In the genomic region with DNA sequence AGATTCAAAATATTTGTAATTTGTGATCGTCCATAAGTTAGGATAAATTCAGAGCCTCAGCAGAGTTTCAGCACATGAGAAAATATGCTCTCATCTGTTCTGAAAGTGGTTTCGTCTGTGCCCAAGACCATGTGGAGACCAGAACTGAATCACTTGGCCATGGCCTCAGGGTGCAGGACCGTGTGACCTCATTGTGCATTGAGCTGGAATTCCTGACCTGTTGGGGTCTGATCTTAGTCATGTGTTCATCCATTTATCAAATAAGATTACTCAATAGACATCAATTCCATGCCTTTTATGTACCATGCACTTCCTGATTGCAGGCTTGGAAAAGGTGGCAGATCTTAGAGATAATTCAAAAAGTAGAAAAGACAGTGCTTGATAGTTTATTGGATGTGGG, we compare ENCODE assay signal across 21 cellular contexts.
DNase-seq lines count a peak whose midpoint lies in the region; ATAC-seq, FAIRE-seq and TF ChIP-seq lines count a peak whose summit lies in the region.
"Had no signal": no experiment of that assay in that cellular context is flagged by ENCODE, and none has a peak within 500 bp of the region (broad histone marks: within the 10 kb centered on the region; RNA-seq: fewer than 3 reads in every experiment).

No MANE protein-coding gene starts in this region.

- no peaks in the 10 kb centered on the region for H3K79me1 ChIP-seq in trophoblast cell (ENCODE audit: low read length)

- no peaks in the 10 kb centered on the region for H3K79me2 ChIP-seq in trophoblast cell (ENCODE audit: control insufficient read depth, insufficient read depth, low read length, poor library complexity)

- no peak overlapping the region for H3K23ac ChIP-seq in trophoblast cell (ENCODE audit: low read length)

- H3K27ac ChIP-seq in trophoblast cell (ENCODE audit: low read depth, low read length) = no peak overlapping the region
- no peak overlapping the region for H3K27ac ChIP-seq in CD4-positive, alpha-beta T cell (ENCODE audit: low read depth, low read length)
- H3K27ac ChIP-seq: BLaER1, SK-N-MC had no signal

- no peak overlapping the region for H3K4me2 ChIP-seq in trophoblast cell (ENCODE audit: low read length)
- H3K4me2 ChIP-seq: BLaER1 had no signal

- no peak for FAIRE-seq in frontal cortex (lab: Jason Lieb, UNC)
- FAIRE-seq: H1 had no signal

- ATAC-seq in CD4-positive, alpha-beta T cell (ENCODE audit: poor library complexity) = no peak
- no peak for ATAC-seq in HG03159 (IDR thresholded peaks at IDR 0.05; ENCODE audit: unreplicated experiment)

- no peak overlapping the region for H4K12ac ChIP-seq in trophoblast cell (ENCODE audit: low read depth, low read length)

- peaks cover 9% of the 10 kb centered on the region for H3K27me3 Mint-ChIP-seq in brain
- H3K27me3 Mint-ChIP-seq in CD4-positive, alpha-beta T cell = peaks cover 5% of the 10 kb centered on the region
- H3K27me3 Mint-ChIP-seq: CD8-positive, alpha-beta memory T cell; IgD-negative memory B cell had no signal

- peak overlapping the region; percentile 58 for H2AFZ ChIP-seq in trophoblast cell (ENCODE audit: insufficient read depth, low read length, poor library complexity)

- H3K4ac ChIP-seq in trophoblast cell (ENCODE audit: low read depth, low read length) = no peak overlapping the region

- H3K9me3 Mint-ChIP-seq in brain = peaks cover 4 to 32% (median 18%) of the 10 kb centered on the region in 5 experiments
- peaks cover 4% of the 10 kb centered on the region for H3K9me3 Mint-ChIP-seq in CD4-positive, alpha-beta T cell

- POLR2A ChIA-PET in CD4-positive, alpha-beta T cell (lab: Charles Lee) = no interaction called here

- TF ChIP-seq CTCF in AG10803 (conservative IDR thresholded peaks at IDR 0.05; ENCODE audit: low read length) (no peak), brain (conservative IDR thresholded peaks at IDR 0.05) (no peak)
- no peak for TF ChIP-seq CTCF in CD4-positive, alpha-beta T cell (IDR thresholded peaks at IDR 0.05)

- peaks cover 8% of the 10 kb centered on the region for H3K36me3 Mint-ChIP-seq in brain
- no peaks in the 10 kb centered on the region for H3K36me3 Mint-ChIP-seq in CD4-positive, alpha-beta T cell (ENCODE audit: low read depth)
- H3K36me3 Mint-ChIP-seq: CD8-positive, alpha-beta memory T cell; IgD-negative memory B cell had no signal

- H3K4me3 ChIP-seq in AG10803 (ENCODE audit: low read length) (no peak overlapping the region), trophoblast cell (ENCODE audit: low read depth, low read length) (no peak overlapping the region)
- H3K4me3 ChIP-seq: BLaER1, MG63, SK-N-MC had no signal

- CTCF ChIA-PET in CD4-positive, alpha-beta T cell (lab: Charles Lee) = no interaction called here

- no peak overlapping the region for H3K18ac ChIP-seq in trophoblast cell (ENCODE audit: low read length)

- H2BK12ac ChIP-seq in trophoblast cell (ENCODE audit: low read length) = no peak overlapping the region

- no peaks in the 10 kb centered on the region for H3K27me3 ChIP-seq in trophoblast cell (ENCODE audit: insufficient read depth, low read length)
- H3K27me3 ChIP-seq in CD4-positive, alpha-beta T cell (ENCODE audit: control insufficient read depth, insufficient read depth, low read length) = no peaks in the 10 kb centered on the region
- H3K27me3 ChIP-seq: BLaER1, MG63 had no signal

- no peak overlapping the region for H2AK5ac ChIP-seq in trophoblast cell (ENCODE audit: low read length)

- peak overlapping the region in 3 of 5 experiments; percentile 8 to 80 (median 59) for H3K27ac Mint-ChIP-seq in brain
- H3K27ac Mint-ChIP-seq in CD4-positive, alpha-beta T cell = no peak overlapping the region
- H3K27ac Mint-ChIP-seq: CD8-positive, alpha-beta memory T cell had no signal

- H3K4me1 ChIP-seq in trophoblast cell (ENCODE audit: control insufficient read depth in 1 of 2, insufficient read depth in 2 of 2, low read length in 2 of 2) = peaks cover 6% of the 10 kb centered on the region in 2 experiments

- no peak overlapping the region for H3K9ac ChIP-seq in trophoblast cell (ENCODE audit: low read length)
- H3K9ac ChIP-seq: BLaER1 had no signal

- H4K8ac ChIP-seq in trophoblast cell (ENCODE audit: low read depth, low read length) = no peak overlapping the region

- WGBS in trophoblast cell (ENCODE audit: extremely low coverage, insufficient coverage, insufficient read length) = no CpG with 5 or more reads among the region's 3 CpGs

- H3K14ac ChIP-seq in trophoblast cell (ENCODE audit: low read length) = no peak overlapping the region

- no peaks in the 10 kb centered on the region for H3K9me3 ChIP-seq in trophoblast cell (ENCODE audit: insufficient read depth, low read depth, low read length)
- H3K9me3 ChIP-seq in CD4-positive, alpha-beta T cell (ENCODE audit: control insufficient read depth, low read length) = no peaks in the 10 kb centered on the region
- H3K9me3 ChIP-seq: MG63 had no signal

- DNase-seq in AG10803 (ENCODE audit: low read depth) (peak; percentile 31), M059J (ENCODE audit: low read depth) (peak; percentile 83), trophoblast cell (no peak), SW480 (ENCODE audit: low spot score) (no peak), frontal cortex (ENCODE audit: low spot score in 2 of 2) (no peak)
- no peak for DNase-seq in CD4-positive, alpha-beta T cell
- DNase-seq: CD8-positive, alpha-beta memory T cell; DMS53; Karpas-422; MG63; NCI-H1048; NCI-H1436; NCI-H1930; NCI-H345; NCI-H524 treated with DMSO at 0.1 percent for 48 hours had no signal

- no peak overlapping the region for H2BK5ac ChIP-seq in trophoblast cell (ENCODE audit: low read depth, low read length, poor library complexity)

- no peak overlapping the region for H4K91ac ChIP-seq in trophoblast cell (ENCODE audit: low read depth, low read length)

- H3K4me3 Mint-ChIP-seq in brain = no peak overlapping the region
- H3K4me3 Mint-ChIP-seq in CD4-positive, alpha-beta T cell = no peak overlapping the region
- H3K4me3 Mint-ChIP-seq: CD8-positive, alpha-beta memory T cell; IgD-negative memory B cell had no signal

- intact Hi-C loops in CD4-positive, alpha-beta T cell (cut with DNase I, micrococcal nuclease) = no loop called here

- peaks cover 44% of the 10 kb centered on the region for H3K4me1 Mint-ChIP-seq in brain
- no peaks in the 10 kb centered on the region for H3K4me1 Mint-ChIP-seq in CD4-positive, alpha-beta T cell (ENCODE audit: low read depth)
- H3K4me1 Mint-ChIP-seq: CD8-positive, alpha-beta memory T cell had no signal

- H3K36me3 ChIP-seq in trophoblast cell (ENCODE audit: control insufficient read depth in 1 of 2, insufficient read depth in 2 of 2, low read length in 2 of 2) = no peaks in the 10 kb centered on the region
- H3K36me3 ChIP-seq: BLaER1, MG63 had no signal

- no peak overlapping the region for H2BK120ac ChIP-seq in trophoblast cell (ENCODE audit: insufficient read depth, low read length, poor library complexity)

Comparison
In these comparisons a context has a peak if more than half of its experiments do, and no peak if none do; other contexts are left out.
1. DNase-seq: peak in AG10803 (single experiment) and M059J (single experiment); none in trophoblast cell (0 of 2), CD4-positive, alpha-beta T cell (0 of 10), SW480 (single experiment) and frontal cortex (0 of 2).